ENCODE assay signal across 1 cellular context in the genomic region with DNA sequence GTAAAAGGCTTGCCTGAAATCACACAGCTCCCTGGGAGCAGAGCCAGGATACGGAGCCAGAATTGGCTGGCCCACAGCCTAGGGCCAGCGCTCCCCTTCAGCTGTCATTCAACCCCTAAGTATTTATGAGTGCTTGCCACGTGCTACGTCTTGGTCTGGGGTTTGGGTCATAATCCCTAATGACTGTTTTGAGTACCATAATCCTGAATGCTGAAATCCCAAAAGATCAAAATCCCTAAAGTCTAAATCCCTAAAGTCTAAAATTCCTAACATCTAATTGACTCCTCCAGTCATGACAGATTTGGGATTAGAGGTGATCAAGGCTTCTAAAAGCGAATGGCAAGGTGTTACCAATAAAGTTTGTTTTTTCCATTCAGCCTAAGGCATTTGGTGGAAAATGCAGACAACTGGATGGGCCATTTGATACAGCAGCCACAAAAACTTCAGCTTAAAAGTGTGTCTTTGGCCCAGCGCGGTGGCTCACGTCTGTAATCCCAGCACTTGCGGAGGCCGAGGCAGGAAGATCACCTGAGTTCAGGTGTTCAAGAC.
TF ChIP-seq lines count a peak whose summit lies in the region.

No MANE protein-coding gene starts in this region.

TF ChIP-seq in K562, 482 proteins besides CTCF, POLR2A, EP300 and RAD21 (continued from another document):
- TF ChIP-seq, protein P1, sequence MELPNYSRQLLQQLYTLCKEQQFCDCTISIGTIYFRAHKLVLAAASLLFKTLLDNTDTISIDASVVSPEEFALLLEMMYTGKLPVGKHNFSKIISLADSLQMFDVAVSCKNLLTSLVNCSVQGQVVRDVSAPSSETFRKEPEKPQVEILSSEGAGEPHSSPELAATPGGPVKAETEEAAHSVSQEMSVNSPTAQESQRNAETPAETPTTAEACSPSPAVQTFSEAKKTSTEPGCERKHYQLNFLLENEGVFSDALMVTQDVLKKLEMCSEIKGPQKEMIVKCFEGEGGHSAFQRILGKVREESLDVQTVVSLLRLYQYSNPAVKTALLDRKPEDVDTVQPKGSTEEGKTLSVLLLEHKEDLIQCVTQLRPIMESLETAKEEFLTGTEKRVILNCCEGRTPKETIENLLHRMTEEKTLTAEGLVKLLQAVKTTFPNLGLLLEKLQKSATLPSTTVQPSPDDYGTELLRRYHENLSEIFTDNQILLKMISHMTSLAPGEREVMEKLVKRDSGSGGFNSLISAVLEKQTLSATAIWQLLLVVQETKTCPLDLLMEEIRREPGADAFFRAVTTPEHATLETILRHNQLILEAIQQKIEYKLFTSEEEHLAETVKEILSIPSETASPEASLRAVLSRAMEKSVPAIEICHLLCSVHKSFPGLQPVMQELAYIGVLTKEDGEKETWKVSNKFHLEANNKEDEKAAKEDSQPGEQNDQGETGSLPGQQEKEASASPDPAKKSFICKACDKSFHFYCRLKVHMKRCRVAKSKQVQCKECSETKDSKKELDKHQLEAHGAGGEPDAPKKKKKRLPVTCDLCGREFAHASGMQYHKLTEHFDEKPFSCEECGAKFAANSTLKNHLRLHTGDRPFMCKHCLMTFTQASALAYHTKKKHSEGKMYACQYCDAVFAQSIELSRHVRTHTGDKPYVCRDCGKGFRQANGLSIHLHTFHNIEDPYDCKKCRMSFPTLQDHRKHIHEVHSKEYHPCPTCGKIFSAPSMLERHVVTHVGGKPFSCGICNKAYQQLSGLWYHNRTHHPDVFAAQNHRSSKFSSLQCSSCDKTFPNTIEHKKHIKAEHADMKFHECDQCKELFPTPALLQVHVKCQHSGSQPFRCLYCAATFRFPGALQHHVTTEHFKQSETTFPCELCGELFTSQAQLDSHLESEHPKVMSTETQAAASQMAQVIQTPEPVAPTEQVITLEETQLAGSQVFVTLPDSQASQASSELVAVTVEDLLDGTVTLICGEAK (IDR thresholded peaks at IDR 0.05): peak; percentile 59
- TF ChIP-seq, protein P1 (CRISPR knock-in tag; IDR thresholded peaks at IDR 0.05): 0 out of 2 replicates have a peak, but pooled peaks have one; percentile 18
